In genomic region chr11:21385669-21386068, GRCh38 we compare ENCODE assay signal across 20 cellular contexts.
DNase-seq lines count a peak whose midpoint lies in the region; ATAC-seq and TF ChIP-seq lines count a peak whose summit lies in the region.
"Had no signal": no experiment of that assay in that cellular context is flagged by ENCODE, and none has a peak within 500 bp of the region (broad histone marks: within the 10 kb centered on the region; RNA-seq: fewer than 3 reads in every experiment).

No MANE protein-coding gene starts in this region.

- no peak overlapping the region for H3K4me3 ChIP-seq in liver (ENCODE audit: low read depth in 1 of 3, low read length in 3 of 3)
- no peak overlapping the region for H3K4me3 ChIP-seq in right lobe of liver
- H3K4me3 ChIP-seq in tibial artery, result no peak overlapping the region
- H3K4me3 ChIP-seq in left lung, result no peak overlapping the region
- H3K4me3 ChIP-seq: BLaER1, GM23248 had no signal

- TF ChIP-seq RAD21 in liver (IDR thresholded peaks at IDR 0.05) (no peak), Ishikawa (IDR thresholded peaks at IDR 0.05; ENCODE audit: low read depth) (no peak)

- ATAC-seq in right lobe of liver, result no peak
- no peak for ATAC-seq in left lung
- ATAC-seq: CD8-positive, alpha-beta T cell; HCT116 had no signal

- no peaks in the 10 kb centered on the region for H3K9me3 ChIP-seq in liver (ENCODE audit: control insufficient read depth in 4 of 4, low read length in 3 of 4)
- peaks cover 0 to 2% (median 0%) of the 10 kb centered on the region in 4 donors for H3K9me3 ChIP-seq in right lobe of liver
- no peaks in the 10 kb centered on the region for H3K9me3 ChIP-seq in tibial artery
- no peaks in the 10 kb centered on the region for H3K9me3 ChIP-seq in left lung
- H3K9me3 ChIP-seq: BLaER1, Caco-2 had no signal

- no peak for DNase-seq in right lobe of liver
- peak; percentile 5 for DNase-seq in astrocyte of the hippocampus (ENCODE audit: low read depth, low spot score)
- peak; percentile 13 for DNase-seq in left kidney (ENCODE audit: low read depth, low spot score)
- no peak for DNase-seq in tibial artery
- no peak for DNase-seq in NCI-H226
- no peak for DNase-seq in left lung
- DNase-seq: 8988T; Caco-2; CD4-positive, CD25-positive, alpha-beta regulatory T cell; CD8-positive, alpha-beta T cell; DMS153; DND-41; GM23248; H9; HFFc6 had no signal

- no peaks in the 10 kb centered on the region for H3K27me3 ChIP-seq in liver (ENCODE audit: control insufficient read depth in 4 of 4, insufficient read depth in 4 of 4, low read length in 3 of 4)
- H3K27me3 ChIP-seq in right lobe of liver, result no peaks in the 10 kb centered on the region
- no peaks in the 10 kb centered on the region for H3K27me3 ChIP-seq in tibial artery
- H3K27me3 ChIP-seq in left lung, result no peaks in the 10 kb centered on the region
- H3K27me3 ChIP-seq: BLaER1 had no signal

- TF ChIP-seq CTCF in liver (IDR thresholded peaks at IDR 0.05; ENCODE audit: low read depth, low read length, missing input control) (no peak), right lobe of liver (IDR thresholded peaks at IDR 0.05) (no peak), tibial artery (IDR thresholded peaks at IDR 0.05) (no peak), left lung (IDR thresholded peaks at IDR 0.05) (no peak)

- no peak overlapping the region for H3K27ac ChIP-seq in liver (ENCODE audit: low read depth in 1 of 2, low read length in 2 of 2)
- H3K27ac ChIP-seq in right lobe of liver, result no peak overlapping the region
- H3K27ac ChIP-seq in tibial artery, result no peak overlapping the region
- H3K27ac ChIP-seq in left lung, result no peak overlapping the region
- H3K27ac ChIP-seq: BLaER1, C4-2B, GM23248 had no signal

- no peaks in the 10 kb centered on the region for H3K36me3 ChIP-seq in liver (ENCODE audit: control insufficient read depth in 4 of 4, insufficient read depth in 3 of 4, low read depth in 1 of 4, low read length in 3 of 4)
- no peaks in the 10 kb centered on the region for H3K36me3 ChIP-seq in right lobe of liver
- no peaks in the 10 kb centered on the region for H3K36me3 ChIP-seq in tibial artery
- H3K36me3 ChIP-seq in left lung, result no peaks in the 10 kb centered on the region
- H3K36me3 ChIP-seq: BLaER1 had no signal

- intact Hi-C loops in right lobe of liver (cut with DNase I) (no loop called here), tibial artery (cut with DNase I; ENCODE audit: low total_unique reads) (no loop called here), left lung (cut with DNase I) (no loop called here)

- WGBS in liver, result 76% methylated on average over 2 of the region's 2 CpGs
- 69% methylated on average over 2 of the region's 2 CpGs for WGBS in right lobe of liver (ENCODE audit: insufficient coverage, low coverage, low lambda C conversion rate, missing lambda C conversion rate)

- H3K4me1 ChIP-seq in liver (ENCODE audit: control insufficient read depth in 4 of 4, insufficient read depth in 4 of 4, low read length in 3 of 4) (no peaks in the 10 kb centered on the region), right lobe of liver (no peaks in the 10 kb centered on the region), tibial artery (no peaks in the 10 kb centered on the region), left lung (no peaks in the 10 kb centered on the region)
- H3K4me1 ChIP-seq: BLaER1, Caco-2 had no signal

- no peak for TF ChIP-seq POLR2A in right lobe of liver (IDR thresholded peaks at IDR 0.05)

- TF ChIP-seq EP300 in Ishikawa (IDR thresholded peaks at IDR 0.05; ENCODE audit: borderline replicate concordance), result no peak

- H3K9ac ChIP-seq in liver (ENCODE audit: low read depth in 1 of 2, low read length in 2 of 2), result no peak overlapping the region
- H3K9ac ChIP-seq: BLaER1, GM23248 had no signal

TF ChIP-seq in liver, 16 proteins besides CTCF, POLR2A, EP300 and RAD21:
- TF ChIP-seq SP1 (IDR thresholded peaks at IDR 0.05) (no peak), REST (IDR thresholded peaks at IDR 0.05) (peak; percentile 90), TAF1 (conservative IDR thresholded peaks at IDR 0.05) (no peak)

TF ChIP-seq in Ishikawa, 13 proteins besides CTCF, POLR2A, EP300 and RAD21:
- TF ChIP-seq CREB1 (IDR thresholded peaks at IDR 0.05; ENCODE audit: low read depth), result no peak
- TF ChIP-seq REST (IDR thresholded peaks at IDR 0.05; ENCODE audit: low read depth), result peak; percentile 41; the same call in 1 of the 2 replicates
TF ChIP-seq in Ishikawa: peak in this region for 1.

Comparison
In these comparisons a context has a peak if more than half of its experiments do, and no peak if none do; other contexts are left out.
1. DNase-seq: peak in astrocyte of the hippocampus (single experiment) and left kidney (single experiment); none in right lobe of liver (0 of 3), tibial artery (0 of 2), NCI-H226 (single experiment) and left lung (0 of 2).